ENCODE assay signal across 1 cellular context in the genomic region with DNA sequence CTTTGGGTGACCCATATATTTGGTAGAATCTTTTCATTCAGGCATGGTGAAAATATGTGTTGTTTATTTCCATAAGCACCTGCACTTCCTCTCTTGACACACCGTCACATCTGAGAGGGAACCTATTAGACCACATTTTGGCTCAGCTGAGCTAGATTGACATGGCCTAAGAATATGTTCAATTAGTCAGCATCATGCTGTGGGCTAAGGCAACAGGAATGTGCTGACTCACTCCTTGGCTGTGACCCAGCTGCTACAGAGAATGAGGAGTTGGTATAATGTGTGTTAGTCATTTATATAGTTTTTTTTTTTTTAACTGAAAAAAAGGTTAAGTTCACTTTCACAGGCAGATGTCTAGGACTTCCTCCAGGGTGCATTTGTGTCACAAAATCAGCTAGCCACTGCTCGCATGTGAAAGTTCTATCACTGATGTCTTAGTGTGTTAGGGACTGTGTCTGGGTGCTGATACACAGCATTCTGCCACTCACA.
A peak's percentile ranks its signal among the peaks of the same experiment; 100 is the strongest.
TF ChIP-seq lines count a peak whose summit lies in the region.

No MANE protein-coding gene starts in this region.

TF ChIP-seq in HEK293, 187 proteins besides CTCF, POLR2A, EP300 and RAD21 (continued from another document and continues in another):
- TF ChIP-seq, protein P1, sequence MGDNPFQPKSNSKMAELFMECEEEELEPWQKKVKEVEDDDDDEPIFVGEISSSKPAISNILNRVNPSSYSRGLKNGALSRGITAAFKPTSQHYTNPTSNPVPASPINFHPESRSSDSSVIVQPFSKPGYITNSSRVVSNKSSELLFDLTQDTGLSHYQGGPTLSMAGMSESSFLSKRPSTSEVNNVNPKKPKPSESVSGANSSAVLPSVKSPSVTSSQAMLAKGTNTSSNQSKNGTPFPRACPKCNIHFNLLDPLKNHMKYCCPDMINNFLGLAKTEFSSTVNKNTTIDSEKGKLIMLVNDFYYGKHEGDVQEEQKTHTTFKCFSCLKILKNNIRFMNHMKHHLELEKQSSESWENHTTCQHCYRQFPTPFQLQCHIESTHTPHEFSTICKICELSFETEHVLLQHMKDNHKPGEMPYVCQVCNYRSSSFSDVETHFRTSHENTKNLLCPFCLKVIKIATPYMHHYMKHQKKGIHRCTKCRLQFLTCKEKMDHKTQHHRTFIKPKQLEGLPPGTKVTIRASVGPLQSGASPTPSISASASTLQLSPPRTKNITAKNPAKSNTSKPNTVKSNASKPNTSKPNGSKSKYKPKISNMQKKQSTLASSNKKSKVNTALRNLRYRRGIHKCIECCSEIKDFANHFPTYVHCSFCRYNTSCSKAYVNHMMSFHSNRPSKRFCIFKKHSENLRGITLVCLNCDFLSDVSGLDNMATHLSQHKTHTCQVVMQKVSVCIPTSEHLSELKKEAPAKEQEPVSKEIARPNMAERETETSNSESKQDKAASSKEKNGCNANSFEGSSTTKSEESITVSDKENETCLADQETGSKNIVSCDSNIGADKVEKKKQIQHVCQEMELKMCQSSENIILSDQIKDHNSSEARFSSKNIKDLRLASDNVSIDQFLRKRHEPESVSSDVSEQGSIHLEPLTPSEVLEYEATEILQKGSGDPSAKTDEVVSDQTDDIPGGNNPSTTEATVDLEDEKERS (tag by site-specific recombination; IDR thresholded peaks at IDR 0.05): no peak
- 0 out of 2 replicates have a peak, but pooled peaks have one; percentile 37 for TF ChIP-seq ZFP37 (tag by site-specific recombination; IDR thresholded peaks at IDR 0.05)
- no peak for TF ChIP-seq ZNF580 (tag by site-specific recombination; IDR thresholded peaks at IDR 0.05)
- TF ChIP-seq GLIS2 (tag by site-specific recombination; IDR thresholded peaks at IDR 0.05): no peak
- no peak for TF ChIP-seq HOXC10 (CRISPR knock-in tag; IDR thresholded peaks at IDR 0.05)
- TF ChIP-seq, protein P2, sequence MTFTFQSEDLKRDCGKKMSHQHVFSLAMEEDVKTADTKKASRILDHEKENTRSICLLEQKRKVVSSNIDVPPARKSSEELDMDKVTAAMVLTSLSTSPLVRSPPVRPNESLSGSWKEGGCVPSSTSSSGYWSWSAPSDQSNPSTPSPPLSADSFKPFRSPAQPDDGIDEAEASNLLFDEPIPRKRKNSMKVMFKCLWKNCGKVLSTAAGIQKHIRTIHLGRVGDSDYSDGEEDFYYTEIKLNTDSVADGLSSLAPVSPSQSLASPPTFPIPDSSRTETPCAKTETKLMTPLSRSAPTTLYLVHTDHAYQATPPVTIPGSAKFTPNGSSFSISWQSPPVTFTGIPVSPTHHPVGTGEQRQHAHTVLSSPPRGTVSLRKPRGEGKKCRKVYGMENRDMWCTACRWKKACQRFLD (tag by site-specific recombination; IDR thresholded peaks at IDR 0.05): no peak
- TF ChIP-seq, protein P3, sequence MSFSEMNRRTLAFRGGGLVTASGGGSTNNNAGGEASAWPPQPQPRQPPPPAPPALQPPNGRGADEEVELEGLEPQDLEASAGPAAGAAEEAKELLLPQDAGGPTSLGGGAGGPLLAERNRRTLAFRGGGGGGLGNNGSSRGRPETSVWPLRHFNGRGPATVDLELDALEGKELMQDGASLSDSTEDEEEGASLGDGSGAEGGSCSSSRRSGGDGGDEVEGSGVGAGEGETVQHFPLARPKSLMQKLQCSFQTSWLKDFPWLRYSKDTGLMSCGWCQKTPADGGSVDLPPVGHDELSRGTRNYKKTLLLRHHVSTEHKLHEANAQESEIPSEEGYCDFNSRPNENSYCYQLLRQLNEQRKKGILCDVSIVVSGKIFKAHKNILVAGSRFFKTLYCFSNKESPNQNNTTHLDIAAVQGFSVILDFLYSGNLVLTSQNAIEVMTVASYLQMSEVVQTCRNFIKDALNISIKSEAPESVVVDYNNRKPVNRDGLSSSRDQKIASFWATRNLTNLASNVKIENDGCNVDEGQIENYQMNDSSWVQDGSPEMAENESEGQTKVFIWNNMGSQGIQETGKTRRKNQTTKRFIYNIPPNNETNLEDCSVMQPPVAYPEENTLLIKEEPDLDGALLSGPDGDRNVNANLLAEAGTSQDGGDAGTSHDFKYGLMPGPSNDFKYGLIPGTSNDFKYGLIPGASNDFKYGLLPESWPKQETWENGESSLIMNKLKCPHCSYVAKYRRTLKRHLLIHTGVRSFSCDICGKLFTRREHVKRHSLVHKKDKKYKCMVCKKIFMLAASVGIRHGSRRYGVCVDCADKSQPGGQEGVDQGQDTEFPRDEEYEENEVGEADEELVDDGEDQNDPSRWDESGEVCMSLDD (tag by site-specific recombination; IDR thresholded peaks at IDR 0.05): no peak
- no peak for TF ChIP-seq ZXDB (tag by site-specific recombination; IDR thresholded peaks at IDR 0.05)
- TF ChIP-seq FEZF1 (tag by site-specific recombination; IDR thresholded peaks at IDR 0.05): no peak
- no peak for TF ChIP-seq ZNF510 (tag by site-specific recombination; IDR thresholded peaks at IDR 0.05; ENCODE audit: insufficient replicate concordance)
- no peak for TF ChIP-seq ZNF114 (tag by site-specific recombination; IDR thresholded peaks at IDR 0.05)
- TF ChIP-seq ZNF324 (tag by site-specific recombination; IDR thresholded peaks at IDR 0.05): peak; percentile 47; the same call in 1 of the 2 replicates
- TF ChIP-seq ZNF24 (tag by site-specific recombination; IDR thresholded peaks at IDR 0.05): no peak
- peak; percentile 81 for TF ChIP-seq ZNF629 (tag by site-specific recombination; IDR thresholded peaks at IDR 0.05)
- no peak for TF ChIP-seq ZNF202 (tag by site-specific recombination; IDR thresholded peaks at IDR 0.05; ENCODE audit: borderline replicate concordance)
- no peak for TF ChIP-seq SP2 (tag by site-specific recombination; IDR thresholded peaks at IDR 0.05)
- no peak for TF ChIP-seq HOXA7 (CRISPR knock-in tag; IDR thresholded peaks at IDR 0.05; ENCODE audit: borderline replicate concordance)
- TF ChIP-seq ZNF558 (tag by site-specific recombination; IDR thresholded peaks at IDR 0.05): no peak
- TF ChIP-seq, protein P4, sequence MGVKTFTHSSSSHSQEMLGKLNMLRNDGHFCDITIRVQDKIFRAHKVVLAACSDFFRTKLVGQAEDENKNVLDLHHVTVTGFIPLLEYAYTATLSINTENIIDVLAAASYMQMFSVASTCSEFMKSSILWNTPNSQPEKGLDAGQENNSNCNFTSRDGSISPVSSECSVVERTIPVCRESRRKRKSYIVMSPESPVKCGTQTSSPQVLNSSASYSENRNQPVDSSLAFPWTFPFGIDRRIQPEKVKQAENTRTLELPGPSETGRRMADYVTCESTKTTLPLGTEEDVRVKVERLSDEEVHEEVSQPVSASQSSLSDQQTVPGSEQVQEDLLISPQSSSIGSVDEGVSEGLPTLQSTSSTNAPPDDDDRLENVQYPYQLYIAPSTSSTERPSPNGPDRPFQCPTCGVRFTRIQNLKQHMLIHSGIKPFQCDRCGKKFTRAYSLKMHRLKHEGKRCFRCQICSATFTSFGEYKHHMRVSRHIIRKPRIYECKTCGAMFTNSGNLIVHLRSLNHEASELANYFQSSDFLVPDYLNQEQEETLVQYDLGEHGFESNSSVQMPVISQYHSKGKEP (tag by site-specific recombination; IDR thresholded peaks at IDR 0.05): no peak
- TF ChIP-seq ZBTB8A (tag by site-specific recombination; IDR thresholded peaks at IDR 0.05): peak; percentile 32; the same call in 1 of the 2 replicates
- TF ChIP-seq ZNF548 (tag by site-specific recombination; IDR thresholded peaks at IDR 0.05): no peak
- no peak for TF ChIP-seq ZNF514 (tag by site-specific recombination; IDR thresholded peaks at IDR 0.05)
- TF ChIP-seq KLF8 (tag by site-specific recombination; IDR thresholded peaks at IDR 0.05): peak; percentile 59; the same call in 1 of the 2 replicates
- TF ChIP-seq ZNF692 (tag by site-specific recombination; IDR thresholded peaks at IDR 0.05): 0 out of 2 replicates have a peak, but pooled peaks have one; percentile 42
- TF ChIP-seq KLF9 (tag by site-specific recombination; IDR thresholded peaks at IDR 0.05; ENCODE audit: low read depth): no peak
- no peak for TF ChIP-seq ZNF473 (tag by site-specific recombination; IDR thresholded peaks at IDR 0.05)
- TF ChIP-seq, protein P5, sequence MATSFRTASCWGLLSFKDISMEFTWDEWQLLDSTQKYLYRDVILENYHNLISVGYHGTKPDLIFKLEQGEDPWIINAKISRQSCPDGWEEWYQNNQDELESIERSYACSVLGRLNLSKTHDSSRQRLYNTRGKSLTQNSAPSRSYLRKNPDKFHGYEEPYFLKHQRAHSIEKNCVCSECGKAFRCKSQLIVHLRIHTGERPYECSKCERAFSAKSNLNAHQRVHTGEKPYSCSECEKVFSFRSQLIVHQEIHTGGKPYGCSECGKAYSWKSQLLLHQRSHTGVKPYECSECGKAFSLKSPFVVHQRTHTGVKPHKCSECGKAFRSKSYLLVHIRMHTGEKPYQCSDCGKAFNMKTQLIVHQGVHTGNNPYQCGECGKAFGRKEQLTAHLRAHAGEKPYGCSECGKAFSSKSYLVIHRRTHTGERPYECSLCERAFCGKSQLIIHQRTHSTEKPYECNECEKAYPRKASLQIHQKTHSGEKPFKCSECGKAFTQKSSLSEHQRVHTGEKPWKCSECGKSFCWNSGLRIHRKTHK (tag by site-specific recombination; IDR thresholded peaks at IDR 0.05): no peak
- no peak for TF ChIP-seq MYNN (tag by site-specific recombination; IDR thresholded peaks at IDR 0.05; ENCODE audit: borderline replicate concordance)
- TF ChIP-seq ZNF521 (tag by site-specific recombination; IDR thresholded peaks at IDR 0.05): no peak
- peak; percentile 79 for TF ChIP-seq ZEB2 (tag by site-specific recombination; IDR thresholded peaks at IDR 0.05)
- no peak for TF ChIP-seq ZNF768 (tag by site-specific recombination; IDR thresholded peaks at IDR 0.05)
- TF ChIP-seq, protein P6, sequence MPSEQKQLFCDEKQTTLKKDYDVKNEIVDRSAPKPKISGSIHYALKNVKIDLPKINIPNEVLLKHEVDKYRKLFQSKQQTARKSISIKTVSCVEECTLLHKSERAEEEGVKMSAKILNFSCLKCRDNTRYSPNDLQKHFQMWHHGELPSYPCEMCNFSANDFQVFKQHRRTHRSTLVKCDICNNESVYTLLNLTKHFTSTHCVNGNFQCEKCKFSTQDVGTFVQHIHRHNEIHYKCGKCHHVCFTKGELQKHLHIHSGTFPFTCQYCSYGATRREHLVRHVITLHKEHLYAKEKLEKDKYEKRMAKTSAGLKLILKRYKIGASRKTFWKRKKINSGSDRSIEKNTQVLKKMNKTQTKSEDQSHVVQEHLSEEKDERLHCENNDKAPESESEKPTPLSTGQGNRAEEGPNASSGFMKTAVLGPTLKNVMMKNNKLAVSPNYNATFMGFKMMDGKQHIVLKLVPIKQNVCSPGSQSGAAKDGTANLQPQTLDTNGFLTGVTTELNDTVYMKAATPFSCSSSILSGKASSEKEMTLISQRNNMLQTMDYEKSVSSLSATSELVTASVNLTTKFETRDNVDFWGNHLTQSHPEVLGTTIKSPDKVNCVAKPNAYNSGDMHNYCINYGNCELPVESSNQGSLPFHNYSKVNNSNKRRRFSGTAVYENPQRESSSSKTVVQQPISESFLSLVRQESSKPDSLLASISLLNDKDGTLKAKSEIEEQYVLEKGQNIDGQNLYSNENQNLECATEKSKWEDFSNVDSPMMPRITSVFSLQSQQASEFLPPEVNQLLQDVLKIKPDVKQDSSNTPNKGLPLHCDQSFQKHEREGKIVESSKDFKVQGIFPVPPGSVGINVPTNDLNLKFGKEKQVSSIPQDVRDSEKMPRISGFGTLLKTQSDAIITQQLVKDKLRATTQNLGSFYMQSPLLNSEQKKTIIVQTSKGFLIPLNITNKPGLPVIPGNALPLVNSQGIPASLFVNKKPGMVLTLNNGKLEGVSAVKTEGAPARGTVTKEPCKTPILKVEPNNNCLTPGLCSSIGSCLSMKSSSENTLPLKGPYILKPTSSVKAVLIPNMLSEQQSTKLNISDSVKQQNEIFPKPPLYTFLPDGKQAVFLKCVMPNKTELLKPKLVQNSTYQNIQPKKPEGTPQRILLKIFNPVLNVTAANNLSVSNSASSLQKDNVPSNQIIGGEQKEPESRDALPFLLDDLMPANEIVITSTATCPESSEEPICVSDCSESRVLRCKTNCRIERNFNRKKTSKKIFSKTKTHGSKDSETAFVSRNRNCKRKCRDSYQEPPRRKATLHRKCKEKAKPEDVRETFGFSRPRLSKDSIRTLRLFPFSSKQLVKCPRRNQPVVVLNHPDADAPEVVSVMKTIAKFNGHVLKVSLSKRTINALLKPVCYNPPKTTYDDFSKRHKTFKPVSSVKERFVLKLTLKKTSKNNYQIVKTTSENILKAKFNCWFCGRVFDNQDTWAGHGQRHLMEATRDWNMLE (tag by site-specific recombination; conservative IDR thresholded peaks at IDR 0.05; ENCODE audit: low read depth): peak; percentile 49
- TF ChIP-seq ZSCAN23 (tag by site-specific recombination; IDR thresholded peaks at IDR 0.05): no peak
- peak; percentile 71 for TF ChIP-seq SP7 (tag by site-specific recombination; IDR thresholded peaks at IDR 0.05)
- peak; percentile 35; the same call in 1 of the 2 replicates for TF ChIP-seq ZNF335 (tag by site-specific recombination; conservative IDR thresholded peaks at IDR 0.05)
- TF ChIP-seq ZNF391 (tag by site-specific recombination; IDR thresholded peaks at IDR 0.05; ENCODE audit: borderline replicate concordance, low read depth): no peak
- no peak for TF ChIP-seq ZNF266 (tag by site-specific recombination; IDR thresholded peaks at IDR 0.05; ENCODE audit: low read depth)
- no peak for TF ChIP-seq ZNF621 (tag by site-specific recombination; IDR thresholded peaks at IDR 0.05)
- TF ChIP-seq ZNF423 (tag by site-specific recombination; IDR thresholded peaks at IDR 0.05): no peak
- no peak for TF ChIP-seq ZNF600 (tag by site-specific recombination; IDR thresholded peaks at IDR 0.05)
- TF ChIP-seq, protein P7, sequence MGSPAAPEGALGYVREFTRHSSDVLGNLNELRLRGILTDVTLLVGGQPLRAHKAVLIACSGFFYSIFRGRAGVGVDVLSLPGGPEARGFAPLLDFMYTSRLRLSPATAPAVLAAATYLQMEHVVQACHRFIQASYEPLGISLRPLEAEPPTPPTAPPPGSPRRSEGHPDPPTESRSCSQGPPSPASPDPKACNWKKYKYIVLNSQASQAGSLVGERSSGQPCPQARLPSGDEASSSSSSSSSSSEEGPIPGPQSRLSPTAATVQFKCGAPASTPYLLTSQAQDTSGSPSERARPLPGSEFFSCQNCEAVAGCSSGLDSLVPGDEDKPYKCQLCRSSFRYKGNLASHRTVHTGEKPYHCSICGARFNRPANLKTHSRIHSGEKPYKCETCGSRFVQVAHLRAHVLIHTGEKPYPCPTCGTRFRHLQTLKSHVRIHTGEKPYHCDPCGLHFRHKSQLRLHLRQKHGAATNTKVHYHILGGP (tag by site-specific recombination; IDR thresholded peaks at IDR 0.05): peak; percentile 29; the same call in 1 of the 2 replicates
- TF ChIP-seq ZNF830 (tag by site-specific recombination; IDR thresholded peaks at IDR 0.05; ENCODE audit: low read depth): no peak
- TF ChIP-seq ZBTB20 (tag by site-specific recombination; IDR thresholded peaks at IDR 0.05): no peak
- peak; percentile 74 for TF ChIP-seq KLF10 (tag by site-specific recombination; IDR thresholded peaks at IDR 0.05)
